In genomic region chrY:2874211-2874610, GRCh38 we compare ENCODE assay signal across 32 cellular contexts. TPM values are rescaled to one million over a fixed set of nuclear protein-coding genes. Genes with fewer than 3 reads are reported as not detected.
"Had no signal": no experiment of that assay in that cellular context is flagged by ENCODE, and none has a peak within 500 bp of the region (broad histone marks: within the 10 kb centered on the region; RNA-seq: fewer than 3 reads in every experiment).

No MANE protein-coding gene starts in this region.

- H3K9me3 Mint-ChIP-seq: endodermal cell, natural killer cell had no signal

- DNase-seq: colonic mucosa; effector CD8-positive, alpha-beta T cell; endodermal cell; hypothalamus; immature natural killer cell; islet precursor cell; kidney glomerular epithelial cell; left colon; left ventricle myocardium superior; lower lobe of right lung; natural killer cell; occipital lobe; ovary; posterior cingulate gyrus; psoas muscle; right cardiac atrium; stimulated activated CD4-positive, alpha-beta T cell treated with anti-CD3 and anti-CD28 coated beads, Interleukin-12 subunit alpha, Interleukin-12 subunit beta, amount 100 ng/mL, for 4 hours; stimulated activated CD4-positive, alpha-beta T cell treated with anti-CD3 and anti-CD28 coated beads, Interleukin-1b, Interleukin-23, amount 100 ng/mL, for 48 hours; stimulated activated CD4-positive, alpha-beta T cell treated with anti-CD3 and anti-CD28 coated beads, Interleukin-4, amount 100 ng/mL, for 1 hour; stimulated activated CD8-positive, alpha-beta memory T cell treated with anti-CD3 and anti-CD28 coated beads, Interleukin-4, amount 100 ng/mL, for 48 hours; stimulated activated naive CD4-positive, alpha-beta T cell; stimulated activated naive CD8-positive, alpha-beta T cell treated with anti-CD3 and anti-CD28 coated beads, Interleukin-15, amount 100 ng/mL, for 72 hours; transverse colon; upper lobe of right lung; uterus had no signal

- H3K4me3 ChIP-seq: colonic mucosa, lower lobe of right lung, ovary, psoas muscle, smooth muscle cell, suprapubic skin, transverse colon, upper lobe of right lung, uterus had no signal

- H3K4me1 Mint-ChIP-seq: endodermal cell; immature natural killer cell; stimulated activated naive CD8-positive, alpha-beta T cell treated with anti-CD3 and anti-CD28 coated beads, Interleukin-15, amount 100 ng/mL, for 72 hours had no signal

- H3K4me1 ChIP-seq: colonic mucosa, lower lobe of right lung, psoas muscle, suprapubic skin, transverse colon, upper lobe of right lung, uterus had no signal

- H3K36me3 Mint-ChIP-seq: natural killer cell had no signal

- H3K36me3 ChIP-seq: colonic mucosa, lower lobe of right lung, ovary, suprapubic skin, transverse colon, upper lobe of right lung, uterus had no signal

- H3K9me3 ChIP-seq: colonic mucosa, ovary, psoas muscle, suprapubic skin, transverse colon, upper lobe of right lung, uterus had no signal

- H3K27me3 ChIP-seq: colonic mucosa, ovary, suprapubic skin, transverse colon, upper lobe of right lung, uterus had no signal

- H3K27ac ChIP-seq: colonic mucosa, epithelial cell of prostate, lower lobe of right lung, ovary, psoas muscle, suprapubic skin, transverse colon, upper lobe of right lung, uterus had no signal

- H3K27me3 Mint-ChIP-seq: dendritic cell treated with granulocyte-macrophage colony-stimulating factor and Interleukin-4, amounts not matched to agents 40 ng/mL and 50 ng/mL, for 4 days; stimulated activated naive CD8-positive, alpha-beta T cell treated with anti-CD3 and anti-CD28 coated beads, Interleukin-15, amount 100 ng/mL, for 72 hours had no signal

- H3K27ac Mint-ChIP-seq: dendritic cell treated with granulocyte-macrophage colony-stimulating factor and Interleukin-4, amounts not matched to agents 40 ng/mL and 50 ng/mL, for 4 days; endodermal cell; immature natural killer cell; natural killer cell; stimulated activated naive CD8-positive, alpha-beta T cell treated with anti-CD3 and anti-CD28 coated beads, Interleukin-15, amount 100 ng/mL, for 72 hours had no signal

- ATAC-seq: esophagus mucosa; left colon; left ventricle myocardium superior; lower lobe of right lung; natural killer cell; psoas muscle; right cardiac atrium; stimulated activated naive CD8-positive, alpha-beta T cell treated with anti-CD3 and anti-CD28 coated beads, Interleukin-15, amount 100 ng/mL, for 72 hours; upper lobe of right lung had no signal

- H3K4me3 Mint-ChIP-seq: dendritic cell treated with granulocyte-macrophage colony-stimulating factor and Interleukin-4, amounts not matched to agents 40 ng/mL and 50 ng/mL, for 4 days; endodermal cell; immature natural killer cell; natural killer cell; stimulated activated naive CD8-positive, alpha-beta T cell treated with anti-CD3 and anti-CD28 coated beads, Interleukin-15, amount 100 ng/mL, for 72 hours had no signal

RNA-seq across cellular contexts. Expression of gene RPS4Y1, which starts 32.8 kb away (rescaled TPM):
- total RNA-seq: esophagus mucosa, fibroblast of lung, left colon, mononuclear cell, occipital lobe, psoas muscle, smooth muscle cell, uterus had no signal
- polyA plus RNA-seq: immature natural killer cell, ovary, smooth muscle cell had no signal
